Comparison of ENCODE assay signal across 8 cellular contexts in genomic region chr1:40084750-40085149, GRCh38. TPM values are rescaled to one million over a fixed set of nuclear protein-coding genes. Genes with fewer than 3 reads are reported as not detected.
DNase-seq lines count a peak whose midpoint lies in the region; ATAC-seq and TF ChIP-seq lines count a peak whose summit lies in the region.
"Not testable (repeated sequence)": the region's sequence is repeated elsewhere in the genome, so short reads cannot be mapped to it uniquely, and the experiment has no call there.

No MANE protein-coding gene starts in this region.

- peaks cover 23% of the 10 kb centered on the region for H3K36me3 ChIP-seq in IMR-90 (ENCODE audit: control insufficient read depth, insufficient read depth, low read length)
- peaks cover 24 to 74% of the 10 kb centered on the region in 2 donors for H3K36me3 ChIP-seq in neuronal stem cell (replicated peaks in 1 of 2; ENCODE audit: control insufficient read depth in 2 of 2, insufficient read depth in 2 of 2, low read length in 2 of 2)

- not testable (repeated sequence) for H2BK5ac ChIP-seq in IMR-90 (ENCODE audit: low read depth, low read length, poor library complexity, severe bottlenecking); neuronal stem cell (ENCODE audit: low read length)

- POLR2A ChIA-PET in IMR-90 (lab: Charles Lee; ENCODE audit: unreplicated experiment), result not testable (repeated sequence)
- POLR2A ChIA-PET in MCF 10A (lab: Yijun Ruan, JAX), result interaction anchor here (0.9 to 1.0 kb wide), 2 partner anchors 40 to 254 kb away, joined by 3 read pairs; no protein-coding TSS in a partner anchor

- not testable (repeated sequence) for H2AK9ac ChIP-seq in IMR-90 (replicated peaks; ENCODE audit: low read depth, low read length, poor library complexity)

- in situ Hi-C loops in IMR-90 (cut with MboI; ENCODE audit: low sequenced_read_pairs), result loop anchor here (5.0 kb wide), 1 partner anchor 253 kb away; no protein-coding TSS in a partner anchor

- H3K27ac ChIP-seq in IMR-90 (ENCODE audit: insufficient read depth, low read length); neuronal stem cell (replicated peaks; ENCODE audit: low read length): not testable (repeated sequence)

- H3K27me3 ChIP-seq in IMR-90 (ENCODE audit: control insufficient read depth, insufficient read depth, low read length); neuronal stem cell (ENCODE audit: control insufficient read depth in 3 of 3, insufficient read depth in 3 of 3, low read depth in 1 of 3, low read length in 3 of 3): not testable (repeated sequence)

- not testable (repeated sequence) for H2AFZ ChIP-seq in IMR-90 (replicated peaks; ENCODE audit: low read length, poor library complexity)
- peak overlapping the region; percentile 64 for H2AFZ ChIP-seq in neuronal stem cell (ENCODE audit: low read length)

- not testable (repeated sequence) for ATAC-seq in IMR-90 (ENCODE audit: low read depth); left cardiac atrium; stimulated activated naive CD8-positive, alpha-beta T cell treated with anti-CD3 and anti-CD28 coated beads, Interleukin-15, amount 100 ng/mL, for 72 hours

- H3K27me3 Mint-ChIP-seq in Calu3 (ENCODE audit: unreplicated experiment); activated CD4-positive, alpha-beta T cell treated with anti-CD3 and anti-CD28 coated beads, Interleukin-2, amount 10 ng/mL, durations not matched to agents 24 days and 14 days; MCF 10A (ENCODE audit: insufficient read depth, unreplicated experiment); stimulated activated naive CD8-positive, alpha-beta T cell treated with anti-CD3 and anti-CD28 coated beads, Interleukin-15, amount 100 ng/mL, for 72 hours: not testable (repeated sequence)

- not testable (repeated sequence) for BruUV-seq in Calu3 (replicated peaks; lab: Mats Ljungman, UMichigan); IMR-90 (replicated peaks; lab: Mats Ljungman, UMichigan); MCF 10A (replicated peaks; lab: Mats Ljungman, UMichigan)

- H3K36me3 Mint-ChIP-seq in Calu3 (ENCODE audit: insufficient read depth, unreplicated experiment), result not testable (repeated sequence)
- H3K36me3 Mint-ChIP-seq in activated CD4-positive, alpha-beta T cell treated with anti-CD3 and anti-CD28 coated beads, Interleukin-2, amount 10 ng/mL, durations not matched to agents 24 days and 14 days (ENCODE audit: low read depth), result peaks cover 46% of the 10 kb centered on the region
- H3K36me3 Mint-ChIP-seq in MCF 10A (ENCODE audit: insufficient read depth, unreplicated experiment), result peaks cover 39% of the 10 kb centered on the region

- H3K4ac ChIP-seq in IMR-90 (ENCODE audit: low read depth, low read length); neuronal stem cell (ENCODE audit: low read length): not testable (repeated sequence)

- H2BK12ac ChIP-seq in neuronal stem cell (ENCODE audit: low read length), result not testable (repeated sequence)

- WGBS in IMR-90 (ENCODE audit: extremely low coverage in 2 of 2, insufficient read length in 1 of 2), 2 experiments, result no CpG with 5 or more reads among the region's 11 CpGs
- WGBS in neuronal stem cell (ENCODE audit: extremely low coverage in 2 of 2, insufficient read length in 2 of 2, insufficient replicate concordance in 1 of 2), 2 donors, result no CpG with 5 or more reads among the region's 11 CpGs

- H3K18ac ChIP-seq in IMR-90 (ENCODE audit: low read depth, low read length); neuronal stem cell (ENCODE audit: low read length): not testable (repeated sequence)

- H2BK20ac ChIP-seq in IMR-90 (ENCODE audit: low read depth, low read length), result not testable (repeated sequence)

- H3K4me1 ChIP-seq in IMR-90 (ENCODE audit: control insufficient read depth, insufficient read depth, low read length); neuronal stem cell (ENCODE audit: control insufficient read depth in 2 of 2, insufficient read depth in 1 of 2, low read depth in 1 of 2, low read length in 2 of 2): not testable (repeated sequence)

- not testable (repeated sequence) for H2BK120ac ChIP-seq in IMR-90 (ENCODE audit: low read depth, low read length); neuronal stem cell (ENCODE audit: low read depth, low read length)

- H3K79me1 ChIP-seq in IMR-90 (ENCODE audit: low read depth in 1 of 2, low read length in 2 of 2); neuronal stem cell (ENCODE audit: low read depth, low read length): not testable (repeated sequence)

- not testable (repeated sequence) for H3K4me1 Mint-ChIP-seq in Calu3 (ENCODE audit: low read depth, unreplicated experiment); MCF 10A (ENCODE audit: insufficient read depth, unreplicated experiment)
- H3K4me1 Mint-ChIP-seq in activated CD4-positive, alpha-beta T cell treated with anti-CD3 and anti-CD28 coated beads, Interleukin-2, amount 10 ng/mL, durations not matched to agents 24 days and 14 days, result peaks cover 15% of the 10 kb centered on the region
- H3K4me1 Mint-ChIP-seq in stimulated activated naive CD8-positive, alpha-beta T cell treated with anti-CD3 and anti-CD28 coated beads, Interleukin-15, amount 100 ng/mL, for 72 hours, result peaks cover 16% of the 10 kb centered on the region

- H3K9ac ChIP-seq in IMR-90 (ENCODE audit: low read depth, low read length); neuronal stem cell (ENCODE audit: low read depth, low read length, poor library complexity): not testable (repeated sequence)

- not testable (repeated sequence) for H3K27ac Mint-ChIP-seq in Calu3 (ENCODE audit: unreplicated experiment); activated CD4-positive, alpha-beta T cell treated with anti-CD3 and anti-CD28 coated beads, Interleukin-2, amount 10 ng/mL, durations not matched to agents 24 days and 14 days; MCF 10A (ENCODE audit: low read depth, unreplicated experiment)
- H3K27ac Mint-ChIP-seq in stimulated activated naive CD8-positive, alpha-beta T cell treated with anti-CD3 and anti-CD28 coated beads, Interleukin-15, amount 100 ng/mL, for 72 hours, result peak overlapping the region in 1 of 2 donors; percentile 54

- not testable (repeated sequence) for H2AK5ac ChIP-seq in IMR-90 (ENCODE audit: low read depth, low read length); neuronal stem cell (ENCODE audit: low read depth, low read length)

- not testable (repeated sequence) for H3K14ac ChIP-seq in IMR-90 (replicated peaks; ENCODE audit: low read depth, low read length); neuronal stem cell (ENCODE audit: low read length)

- not testable (repeated sequence) for H3K9me3 Mint-ChIP-seq in Calu3 (ENCODE audit: low read depth, unreplicated experiment); activated CD4-positive, alpha-beta T cell treated with anti-CD3 and anti-CD28 coated beads, Interleukin-2, amount 10 ng/mL, durations not matched to agents 24 days and 14 days; MCF 10A (ENCODE audit: unreplicated experiment); stimulated activated naive CD8-positive, alpha-beta T cell treated with anti-CD3 and anti-CD28 coated beads, Interleukin-15, amount 100 ng/mL, for 72 hours

- not testable (repeated sequence) for H3K23ac ChIP-seq in IMR-90 (ENCODE audit: low read depth, low read length); neuronal stem cell (ENCODE audit: low read depth, low read length, poor library complexity)

- not testable (repeated sequence) for H3K4me3 Mint-ChIP-seq in Calu3 (ENCODE audit: low read depth, unreplicated experiment); activated CD4-positive, alpha-beta T cell treated with anti-CD3 and anti-CD28 coated beads, Interleukin-2, amount 10 ng/mL, durations not matched to agents 24 days and 14 days; MCF 10A (ENCODE audit: unreplicated experiment); stimulated activated naive CD8-positive, alpha-beta T cell treated with anti-CD3 and anti-CD28 coated beads, Interleukin-15, amount 100 ng/mL, for 72 hours

- intact Hi-C loops in Calu3 (cut with micrococcal nuclease; ENCODE audit: unreplicated experiment), result loop anchor here (2.0 kb wide), 2 partner anchors 56 to 320 kb away; no protein-coding TSS in a partner anchor
- intact Hi-C loops in IMR-90 (cut with micrococcal nuclease), result loop anchor here (1.0 kb wide), 1 partner anchor 254 kb away; no protein-coding TSS in a partner anchor
- intact Hi-C loops in activated CD4-positive, alpha-beta T cell treated with anti-CD3 and anti-CD28 coated beads, Interleukin-2, amount 10 ng/mL, durations not matched to agents 24 days and 14 days (cut with micrococcal nuclease); left cardiac atrium (cut with DNase I): not testable (repeated sequence)
- intact Hi-C loops in MCF 10A (cut with micrococcal nuclease), result loop anchor here (1.0 to 10.0 kb wide), 3 partner anchors 60 to 320 kb away; no protein-coding TSS in a partner anchor

- not testable (repeated sequence) for H3K9me3 ChIP-seq in IMR-90 (ENCODE audit: control insufficient read depth, insufficient read depth, low read length); neuronal stem cell (replicated peaks in 1 of 2; ENCODE audit: control insufficient read depth in 2 of 2, insufficient read depth in 1 of 2, low read depth in 1 of 2, low read length in 2 of 2)

- H3K56ac ChIP-seq in IMR-90 (ENCODE audit: extremely low read depth, insufficient read depth, low read length), result not testable (repeated sequence)

- H3K9me1 ChIP-seq in IMR-90 (ENCODE audit: insufficient read depth, low read length), result not testable (repeated sequence)

- not testable (repeated sequence) for H4K8ac ChIP-seq in IMR-90 (ENCODE audit: low read depth in 2 of 2, low read length in 2 of 2); neuronal stem cell (ENCODE audit: low read depth, low read length)

- TF ChIP-seq RAD21 in IMR-90 (IDR thresholded peaks at IDR 0.05; ENCODE audit: low read length), result peak; percentile 59

- not testable (repeated sequence) for H4K5ac ChIP-seq in IMR-90 (ENCODE audit: low read depth, low read length)

- H3K4me3 ChIP-seq in IMR-90 (ENCODE audit: insufficient read depth, low read depth, low read length); neuronal stem cell (ENCODE audit: low read length in 2 of 2): not testable (repeated sequence)

- peak; percentile 69 for TF ChIP-seq CTCF in Calu3 (IDR thresholded peaks at IDR 0.05; ENCODE audit: unreplicated experiment)
- TF ChIP-seq CTCF in IMR-90 (conservative IDR thresholded peaks at IDR 0.05; ENCODE audit: low read depth, low read length), result peak; percentile 54
- peak; percentile 80 for TF ChIP-seq CTCF in MCF 10A (IDR thresholded peaks at IDR 0.05; ENCODE audit: unreplicated experiment)

- dilution Hi-C loops in IMR-90 (cut with HindIII; ENCODE audit: low sequenced_read_pairs, unreplicated experiment), result not testable (repeated sequence)

- DNase-seq in Calu3 (peak; percentile 82), IMR-90 (peak; percentile 55), NCI-H748 treated with DMSO at 0.1 percent for 48 hours (lab: John Stamatoyannopoulos, UW) (peak; percentile 94), MCF 10A (ENCODE audit: unreplicated experiment) (peak; percentile 59), left cardiac atrium (peak; percentile 76), neuronal stem cell (ENCODE audit: low spot score) (peak; percentile 6)
- DNase-seq in activated CD4-positive, alpha-beta T cell treated with anti-CD3 and anti-CD28 coated beads, Interleukin-2, amount 10 ng/mL, durations not matched to agents 24 days and 14 days, result peak; percentile 83
- peak; percentile 39 to 52 for DNase-seq in stimulated activated naive CD8-positive, alpha-beta T cell treated with anti-CD3 and anti-CD28 coated beads, Interleukin-15, amount 100 ng/mL, for 72 hours

- not testable (repeated sequence) for H4K20me1 ChIP-seq in IMR-90 (ENCODE audit: insufficient read depth, low read length)

- not testable (repeated sequence) for H4K91ac ChIP-seq in IMR-90 (ENCODE audit: insufficient read depth, low read depth, low read length); neuronal stem cell (ENCODE audit: low read depth, low read length, poor library complexity)

- not testable (repeated sequence) for H2BK15ac ChIP-seq in IMR-90 (ENCODE audit: low read depth, low read length); neuronal stem cell (ENCODE audit: low read length)

- TF ChIP-seq POLR2A in IMR-90 (IDR thresholded peaks at IDR 0.05; ENCODE audit: low read depth, low read length), result not testable (repeated sequence)

- H3K4me2 ChIP-seq in IMR-90 (ENCODE audit: low read depth, low read length); neuronal stem cell (ENCODE audit: insufficient read depth, low read length, poor library complexity, severe bottlenecking): not testable (repeated sequence)

- CTCF ChIA-PET in Calu3 (lab: Charles Lee) (interaction anchor here (0.7 to 1.7 kb wide), 7 partner anchors 23 to 320 kb away, joined by 3 to 6 read pairs (median 3); no protein-coding TSS in a partner anchor), IMR-90 (lab: Yijun Ruan, JAX) (interaction anchor here (0.6 to 2.1 kb wide), 3 partner anchors 199 to 254 kb away, joined by 3 to 9 read pairs (median 7); no protein-coding TSS in a partner anchor), MCF 10A (lab: Yijun Ruan, JAX) (interaction anchor here (0.6 to 7.1 kb wide), 17 partner anchors 8 to 789 kb away, joined by 3 to 40 read pairs (median 3); partner anchors contain the start of genes PPT1 and SMAP2)

RNA-seq across cellular contexts. Expression of gene PPT1, which starts 12.3 kb away (rescaled TPM):
- total RNA-seq in Calu3 (2022) (57.8 and 70.2 TPM in 2 replicates), IMR-90 (2012; rRNA removed) (41.4 and 55.4 TPM in 2 replicates), MCF 10A (2022) (55.4 and 56.4 TPM in 2 replicates), left cardiac atrium (10 to 100 TPM; 51.7 to 64.7 TPM)
- polyA plus RNA-seq in IMR-90 (2012; rRNA removed), result 19.9 and 22.7 TPM in 2 replicates
- polyA plus RNA-seq in IMR-90 (2012; cell fraction: cytosol; rRNA removed), result 9.5 and 13.9 TPM in 2 replicates
- 4.2 and 13.5 TPM in 2 replicates for polyA plus RNA-seq in IMR-90 (2012; cell fraction: nucleus; rRNA removed; ENCODE audit: low replicate concordance)
- total RNA-seq in activated CD4-positive, alpha-beta T cell treated with anti-CD3 and anti-CD28 coated beads, Interleukin-2, amount 10 ng/mL, durations not matched to agents 24 days and 14 days, result 99.0 and 102 TPM in 2 replicates
- polyA plus RNA-seq in neuronal stem cell (2013, experiment 1 of 2), result 111 TPM
- 109 TPM for polyA plus RNA-seq in neuronal stem cell (2013, experiment 2 of 2)

RNA-seq across cellular contexts. Expression of gene CAP1, which starts 44.2 kb away (rescaled TPM):
- total RNA-seq in Calu3 (2022) (307 and 309 TPM in 2 replicates), IMR-90 (2012; rRNA removed) (756 and 792 TPM in 2 replicates), MCF 10A (2022) (297 and 339 TPM in 2 replicates), left cardiac atrium (100 to 1,000 TPM; 133 to 179 TPM)
- 405 and 434 TPM in 2 replicates for polyA plus RNA-seq in IMR-90 (2012; rRNA removed)
- polyA plus RNA-seq in IMR-90 (2012; cell fraction: cytosol; rRNA removed), result 135 and 138 TPM in 2 replicates
- 70.1 and 267 TPM in 2 replicates for polyA plus RNA-seq in IMR-90 (2012; cell fraction: nucleus; rRNA removed; ENCODE audit: low replicate concordance)
- 417 and 440 TPM in 2 replicates for total RNA-seq in activated CD4-positive, alpha-beta T cell treated with anti-CD3 and anti-CD28 coated beads, Interleukin-2, amount 10 ng/mL, durations not matched to agents 24 days and 14 days
- 116 TPM for polyA plus RNA-seq in neuronal stem cell (2013, experiment 1 of 2)
- polyA plus RNA-seq in neuronal stem cell (2013, experiment 2 of 2), result 119 TPM

Comparison
In these comparisons a context has a peak if more than half of its experiments do, and no peak if none do; other contexts are left out.
1. DNase-seq: peak in every context shown above with its lines; median percentile 94 in NCI-H748 treated with DMSO at 0.1 percent for 48 hours; 83 in activated CD4-positive, alpha-beta T cell treated with anti-CD3 and anti-CD28 coated beads, Interleukin-2, amount 10 ng/mL, durations not matched to agents 24 days and 14 days; 82 in Calu3; 76 in left cardiac atrium; 59 in MCF 10A; 55 in IMR-90; 46 in stimulated activated naive CD8-positive, alpha-beta T cell treated with anti-CD3 and anti-CD28 coated beads, Interleukin-15, amount 100 ng/mL, for 72 hours; 6 in neuronal stem cell.